ENCODE assay signal across 9 cellular contexts in the genomic region with DNA sequence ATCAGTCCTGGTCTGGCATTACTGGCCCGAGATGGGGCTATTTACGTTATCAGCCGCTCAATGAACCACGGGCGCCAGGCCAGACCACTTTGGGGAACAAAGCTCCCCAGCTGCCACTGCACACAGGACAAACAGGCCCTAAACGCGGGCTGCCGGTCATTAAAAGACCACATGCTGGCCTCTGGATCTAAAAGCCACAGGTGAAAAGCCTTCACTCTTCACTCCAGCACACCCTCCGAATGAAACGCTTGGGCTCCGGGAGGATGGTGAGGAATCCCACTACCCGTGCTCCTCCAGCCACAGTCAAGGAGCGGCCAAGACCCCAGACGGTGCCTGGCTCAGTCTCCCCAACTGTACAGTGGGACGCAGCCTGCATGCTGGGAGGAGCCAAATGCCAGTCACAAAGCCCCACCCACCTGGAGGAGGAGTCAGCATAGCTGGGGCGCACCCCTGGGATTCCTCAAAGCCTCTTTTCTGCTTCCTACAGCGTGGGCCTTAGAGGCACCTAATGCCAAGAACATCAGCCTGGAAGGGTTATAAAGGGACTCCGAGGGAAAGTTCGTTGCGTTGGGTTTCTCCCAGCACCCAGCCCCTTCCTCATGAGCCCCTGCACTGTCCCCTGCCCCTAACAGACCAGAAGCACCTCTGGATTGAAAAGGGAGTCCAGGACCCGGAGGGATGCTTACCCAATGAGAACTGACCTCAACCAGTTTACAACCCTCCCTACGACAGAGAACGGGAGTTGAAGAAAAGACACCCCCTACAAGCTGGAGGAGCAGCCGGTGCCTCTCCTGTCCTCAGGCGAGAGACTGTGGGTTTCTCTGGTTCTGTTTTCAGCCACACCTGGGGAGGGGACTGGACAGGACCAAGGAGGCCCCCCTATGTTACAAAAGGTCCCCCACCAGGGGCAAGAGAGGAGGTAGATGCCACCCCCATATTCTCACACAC. TPM values are rescaled to one million over a fixed set of nuclear protein-coding genes. Genes with fewer than 3 reads are reported as not detected.
A peak's percentile ranks its signal among the peaks of the same experiment; 100 is the strongest.
DNase-seq lines count a peak whose midpoint lies in the region; ATAC-seq and TF ChIP-seq lines count a peak whose summit lies in the region.
"Had no signal": no experiment of that assay in that cellular context is flagged by ENCODE, and none has a peak within 500 bp of the region (broad histone marks: within the 10 kb centered on the region; RNA-seq: fewer than 3 reads in every experiment).

No MANE protein-coding gene starts in this region.

- no peak overlapping the region for H3K56ac ChIP-seq in mesendoderm (ENCODE audit: low read length)

- no peak overlapping the region for H4K5ac ChIP-seq in mesendoderm (ENCODE audit: low read length)

- in situ Hi-C loops in brain microvascular endothelial cell (cut with HindIII; ENCODE audit: low pct_ligation_motif_present, low sequenced_read_pairs) = no loop called here

- H4K8ac ChIP-seq in mesendoderm (ENCODE audit: low read depth, low read length) = no peak overlapping the region

- H3K4me2 ChIP-seq in mesendoderm (ENCODE audit: low read length) = no peak overlapping the region

- H2BK120ac ChIP-seq in mesendoderm (ENCODE audit: low read depth, low read length) = no peak overlapping the region

- H3K36me3 ChIP-seq in brain microvascular endothelial cell (replicated peaks) (peaks cover 14% of the 10 kb centered on the region), mesendoderm (ENCODE audit: control insufficient read depth, insufficient read depth, low read length) (no peaks in the 10 kb centered on the region), aorta (ENCODE audit: control insufficient read depth in 1 of 2, insufficient read depth in 2 of 2, low read length in 1 of 2) (peaks cover 0 to 4% of the 10 kb centered on the region in 2 donors)

- ATAC-seq in aorta (ENCODE audit: low FRiP score) (no peak), HG03045 (IDR thresholded peaks at IDR 0.05; ENCODE audit: unreplicated experiment) (no peak)
- ATAC-seq: naive thymus-derived CD8-positive, alpha-beta T cell had no signal

- TF ChIP-seq CTCF in brain microvascular endothelial cell (IDR thresholded peaks at IDR 0.05; ENCODE audit: low read depth, low read length, missing control alignments) = no peak

- intact Hi-C loops in aorta (cut with DNase I) = loop anchor here in 1 of 2 donors (5.0 kb wide), 1 partner anchor 183 kb away; no protein-coding TSS in a partner anchor

- no peak overlapping the region for H3K4ac ChIP-seq in mesendoderm (ENCODE audit: low read depth, low read length)

- no CpG with 5 or more reads among the region's 25 CpGs for WGBS in mesendoderm (ENCODE audit: extremely low coverage, insufficient coverage, low lambda C conversion rate)
- 41 to 43% methylated on average over 25 of the region's 25 CpGs for WGBS in aorta, 2 donors

- peaks cover 6% of the 10 kb centered on the region for H3K79me2 ChIP-seq in mesendoderm (ENCODE audit: control insufficient read depth, insufficient read depth, low read length)

- peak; percentile 30 for DNase-seq in stimulated activated CD4-positive, alpha-beta T cell treated with anti-CD3 and anti-CD28 coated beads, Interleukin-12 subunit alpha, Interleukin-12 subunit beta, amount 100 ng/mL, for 4 hours
- DNase-seq in stimulated activated CD4-positive, alpha-beta T cell treated with anti-CD3 and anti-CD28 coated beads, Interleukin-4, amount 100 ng/mL, for 4 hours = no peak
- DNase-seq in brain microvascular endothelial cell = peak; percentile 57
- peak; percentile 49 for DNase-seq in mesendoderm
- DNase-seq in aorta = peak in 1 of 2 donors; percentile 75
- DNase-seq in NCI-H2196 treated with DMSO at 0.1 percent for 48 hours (lab: John Stamatoyannopoulos, UW; ENCODE audit: unreplicated experiment) = no peak
- no peak for DNase-seq in NCI-H2107 treated with DMSO at 0.1 percent for 48 hours (lab: John Stamatoyannopoulos, UW; ENCODE audit: unreplicated experiment)
- DNase-seq: naive thymus-derived CD8-positive, alpha-beta T cell had no signal

- no peak overlapping the region for H2BK5ac ChIP-seq in mesendoderm (ENCODE audit: low read length)

- no peak overlapping the region for H2BK15ac ChIP-seq in mesendoderm (replicated peaks; ENCODE audit: low read depth)

- H3K9me3 ChIP-seq in aorta (ENCODE audit: control insufficient read depth, low read length) = no peaks in the 10 kb centered on the region

- no peaks in the 10 kb centered on the region for H3K27me3 ChIP-seq in brain microvascular endothelial cell (replicated peaks)
- no peaks in the 10 kb centered on the region for H3K27me3 ChIP-seq in mesendoderm (ENCODE audit: insufficient read depth, low read length, poor library complexity)
- no peaks in the 10 kb centered on the region for H3K27me3 ChIP-seq in aorta (ENCODE audit: control insufficient read depth in 1 of 2, insufficient read depth in 2 of 2, low read length in 1 of 2)

- H3K4me3 ChIP-seq in brain microvascular endothelial cell (ENCODE audit: low read depth, low read length) (peak overlapping the region; percentile 20), mesendoderm (ENCODE audit: low read length) (no peak overlapping the region), aorta (ENCODE audit: low read length in 2 of 2) (no peak overlapping the region)

- no peak overlapping the region for H2AK5ac ChIP-seq in mesendoderm (ENCODE audit: low read length)

- no peaks in the 10 kb centered on the region for H3K4me1 ChIP-seq in mesendoderm (ENCODE audit: control insufficient read depth, low read depth, low read length)
- no peaks in the 10 kb centered on the region for H3K4me1 ChIP-seq in aorta (ENCODE audit: control insufficient read depth in 1 of 2, insufficient read depth in 2 of 2, low read length in 2 of 2)

- H3K27ac ChIP-seq in brain microvascular endothelial cell (peak overlapping the region; percentile 73), mesendoderm (ENCODE audit: low read depth, low read length) (no peak overlapping the region), aorta (ENCODE audit: low read depth in 1 of 2, low read length in 2 of 2) (peak overlapping the region; percentile 79 to 84)

- no peak overlapping the region for H3K23ac ChIP-seq in mesendoderm (ENCODE audit: low read length)

- peak overlapping the region; percentile 14 for H3K9ac ChIP-seq in mesendoderm (ENCODE audit: low read length)

- H3K18ac ChIP-seq in mesendoderm (ENCODE audit: low read length) = no peak overlapping the region

- no peaks in the 10 kb centered on the region for H3K79me1 ChIP-seq in mesendoderm (ENCODE audit: low read length)

RNA-seq across cellular contexts. Expression of a gene that starts 4.7 kb away (rescaled TPM):
- 11.3 TPM for polyA plus RNA-seq in mesendoderm (2013, experiment 1 of 2)
- polyA plus RNA-seq in mesendoderm (2013, experiment 2 of 2) = 11.5 TPM
- 100 to 1,000 TPM; 114 to 174 TPM for total RNA-seq in aorta
- polyA plus RNA-seq in aorta = 10 to 100 TPM; 28.9 to 61.1 TPM
- polyA plus RNA-seq: naive thymus-derived CD8-positive, alpha-beta T cell had no signal

Comparison
In these comparisons a context has a peak if more than half of its experiments do, and no peak if none do; other contexts are left out.
1. DNase-seq: peak in stimulated activated CD4-positive, alpha-beta T cell treated with anti-CD3 and anti-CD28 coated beads, Interleukin-12 subunit alpha, Interleukin-12 subunit beta, amount 100 ng/mL, for 4 hours (single experiment), brain microvascular endothelial cell (single experiment) and mesendoderm (single experiment); none in stimulated activated CD4-positive, alpha-beta T cell treated with anti-CD3 and anti-CD28 coated beads, Interleukin-4, amount 100 ng/mL, for 4 hours (0 of 2), NCI-H2196 treated with DMSO at 0.1 percent for 48 hours (single experiment) and NCI-H2107 treated with DMSO at 0.1 percent for 48 hours (single experiment).